Comparison of ENCODE assay signal across 21 cellular contexts in genomic region chr11:57905439-57905838, GRCh38.
A peak's percentile ranks its signal among the peaks of the same experiment; 100 is the strongest.
DNase-seq lines count a peak whose midpoint lies in the region; ATAC-seq, FAIRE-seq and TF ChIP-seq lines count a peak whose summit lies in the region.
"Had no signal": no experiment of that assay in that cellular context is flagged by ENCODE, and none has a peak within 500 bp of the region (broad histone marks: within the 10 kb centered on the region; RNA-seq: fewer than 3 reads in every experiment).

No MANE protein-coding gene starts in this region.

- no peak for TF ChIP-seq CTCF in HEK293 (tag by site-specific recombination; IDR thresholded peaks at IDR 0.05)
- no peak for TF ChIP-seq CTCF in mammary epithelial cell (conservative IDR thresholded peaks at IDR 0.05 in 1 of 2, IDR thresholded peaks at IDR 0.05 in 1 of 2; ENCODE audit: extremely low read depth in 1 of 2, insufficient read depth in 1 of 2, low read depth in 1 of 2, low read length in 2 of 2)
- TF ChIP-seq CTCF in esophagus squamous epithelium (IDR thresholded peaks at IDR 0.05) = no peak
- no peak for TF ChIP-seq CTCF in GM23338 (conservative IDR thresholded peaks at IDR 0.05; ENCODE audit: low read depth in 2 of 2)
- no peak for TF ChIP-seq CTCF in A673 (conservative IDR thresholded peaks at IDR 0.05; ENCODE audit: low read depth, low read length)
- TF ChIP-seq CTCF in right atrium auricular region (IDR thresholded peaks at IDR 0.05) = no peak

- H3K27me3 Mint-ChIP-seq in GM23338 (ENCODE audit: insufficient read depth, low read depth, poor library complexity) = peaks cover 10% of the 10 kb centered on the region

- H3K27me3 ChIP-seq in mammary epithelial cell (ENCODE audit: insufficient read depth, low read length) (no peaks in the 10 kb centered on the region), esophagus squamous epithelium (no peaks in the 10 kb centered on the region), small intestine (ENCODE audit: control insufficient read depth in 2 of 2, insufficient read depth in 2 of 2, low read length in 2 of 2) (no peaks in the 10 kb centered on the region), GM23338 (ENCODE audit: insufficient read depth) (no peaks in the 10 kb centered on the region), A673 (replicated peaks; ENCODE audit: insufficient read depth, low read depth, low read length, poor library complexity) (no peaks in the 10 kb centered on the region), right atrium auricular region (no peaks in the 10 kb centered on the region)
- H3K27me3 ChIP-seq: Peyer's patch, SJCRH30 had no signal

- in situ Hi-C loops in mammary epithelial cell (cut with MboI; ENCODE audit: low sequenced_read_pairs in 2 of 2) = no loop called here

- TF ChIP-seq POLR2A in esophagus squamous epithelium (IDR thresholded peaks at IDR 0.05) = no peak

- no peak overlapping the region for H3K4me3 Mint-ChIP-seq in GM23338
- H3K4me3 Mint-ChIP-seq: CD8-positive, alpha-beta T cell had no signal

- H3K9me3 Mint-ChIP-seq in GM23338 = peaks cover 49% of the 10 kb centered on the region
- H3K9me3 Mint-ChIP-seq: CD8-positive, alpha-beta T cell had no signal

- H4K20me1 ChIP-seq in mammary epithelial cell (ENCODE audit: insufficient read depth, low read length) (no peaks in the 10 kb centered on the region), GM23338 (replicated peaks; ENCODE audit: insufficient read depth) (no peaks in the 10 kb centered on the region)

- H3K4me3 ChIP-seq in HEK293 (ENCODE audit: low read depth, low read length) (no peak overlapping the region), mammary epithelial cell (replicated peaks in 1 of 3; ENCODE audit: insufficient read depth in 1 of 3, low read depth in 2 of 3, low read length in 3 of 3) (no peak overlapping the region), esophagus squamous epithelium (no peak overlapping the region), small intestine (ENCODE audit: low read depth in 1 of 2, low read length in 2 of 2) (no peak overlapping the region), GM23338 (no peak overlapping the region), A673 (ENCODE audit: low read depth, low read length, poor library complexity, severe bottlenecking) (no peak overlapping the region), right atrium auricular region (no peak overlapping the region)
- H3K4me3 ChIP-seq: Peyer's patch had no signal

- H3K4me2 ChIP-seq in mammary epithelial cell (ENCODE audit: insufficient read depth, low read depth, low read length) = peak overlapping the region; percentile 72
- no peak overlapping the region for H3K4me2 ChIP-seq in GM23338

- H3K36me3 ChIP-seq in HEK293 (ENCODE audit: control insufficient read depth in 2 of 2, insufficient read depth in 1 of 2, low read length in 2 of 2) (no peaks in the 10 kb centered on the region), mammary epithelial cell (ENCODE audit: insufficient read depth, low read length) (no peaks in the 10 kb centered on the region), esophagus squamous epithelium (no peaks in the 10 kb centered on the region), small intestine (ENCODE audit: control insufficient read depth in 2 of 2, insufficient read depth in 2 of 2, low read length in 2 of 2) (no peaks in the 10 kb centered on the region), GM23338 (ENCODE audit: insufficient read depth) (peaks cover 4% of the 10 kb centered on the region; the same call in 1 of the 2 replicates), A673 (ENCODE audit: insufficient read depth, low read length, poor library complexity, severe bottlenecking) (no peaks in the 10 kb centered on the region), right atrium auricular region (no peaks in the 10 kb centered on the region)
- H3K36me3 ChIP-seq: Peyer's patch, SJCRH30 had no signal

- CTCF ChIA-PET in HEK293 (lab: Yijun Ruan, JAX) (interaction anchor here (0.6 kb wide), 1 partner anchor 1280 kb away, joined by 3 read pairs; no protein-coding TSS in a partner anchor), mammary epithelial cell (lab: Charles Lee; ENCODE audit: low non-redundant PET) (no interaction called here), A673 (lab: Charles Lee) (no interaction called here)

- POLR2A ChIA-PET in HEK293 (lab: Yijun Ruan, JAX) (no interaction called here), A673 (lab: Charles Lee; ENCODE audit: low non-redundant PET) (interaction anchor here (0.5 kb wide), 1 partner anchor 626 kb away, joined by 3 read pairs; no protein-coding TSS in a partner anchor)

- 54% methylated on average over 2 of the region's 2 CpGs for WGBS in mammary epithelial cell (ENCODE audit: low coverage, missing lambda C conversion rate)
- 33 to 34% methylated on average over 2 of the region's 2 CpGs for WGBS in esophagus squamous epithelium, 2 donors
- 77 to 81% (median 81%) methylated on average over 2 of the region's 2 CpGs for WGBS in small intestine, 3 donors

- H3K4me1 ChIP-seq in HEK293 (ENCODE audit: control insufficient read depth, insufficient read depth, low read length) (no peaks in the 10 kb centered on the region), mammary epithelial cell (ENCODE audit: insufficient read depth, low read length) (peaks cover 52% of the 10 kb centered on the region), esophagus squamous epithelium (peaks cover 13 to 74% (median 18%) of the 10 kb centered on the region in 3 donors), small intestine (ENCODE audit: control insufficient read depth in 2 of 2, insufficient read depth in 1 of 2, low read depth in 1 of 2, low read length in 1 of 2) (peaks cover 0 to 3% of the 10 kb centered on the region in 2 donors), GM23338 (ENCODE audit: insufficient read depth) (peaks cover 9% of the 10 kb centered on the region; the same call in 1 of the 2 replicates), A673 (ENCODE audit: insufficient read depth, low read length, poor library complexity, severe bottlenecking) (no peaks in the 10 kb centered on the region), right atrium auricular region (no peaks in the 10 kb centered on the region)

- H2AFZ ChIP-seq in mammary epithelial cell (ENCODE audit: low read depth, low read length) (peak overlapping the region; percentile 3), GM23338 (no peak overlapping the region)

- intact Hi-C loops in mammary epithelial cell (cut with micrococcal nuclease) (no loop called here), esophagus squamous epithelium (cut with DNase I) (no loop called here), A673 (cut with micrococcal nuclease; ENCODE audit: unreplicated experiment) (no loop called here)

- peaks cover 25% of the 10 kb centered on the region; the same call in 2 of the 3 replicates for H3K36me3 Mint-ChIP-seq in GM23338 (ENCODE audit: low read depth)
- H3K36me3 Mint-ChIP-seq: CD8-positive, alpha-beta T cell had no signal

- dilution Hi-C loops in mammary epithelial cell (cut with HindIII; ENCODE audit: low sequenced_read_pairs) = no loop called here

- H3K27ac Mint-ChIP-seq in GM23338 = no peak overlapping the region
- H3K27ac Mint-ChIP-seq: CD8-positive, alpha-beta T cell had no signal

- H3K9me3 ChIP-seq in HEK293 (ENCODE audit: control insufficient read depth, insufficient read depth, low read depth, low read length) (no peaks in the 10 kb centered on the region), mammary epithelial cell (replicated peaks; ENCODE audit: insufficient read depth, low read length) (no peaks in the 10 kb centered on the region), esophagus squamous epithelium (no peaks in the 10 kb centered on the region), small intestine (ENCODE audit: control insufficient read depth, low read depth) (no peaks in the 10 kb centered on the region), A673 (ENCODE audit: low read depth, low read length, poor library complexity, severe bottlenecking) (no peaks in the 10 kb centered on the region), right atrium auricular region (no peaks in the 10 kb centered on the region)
- H3K9me3 ChIP-seq: Peyer's patch had no signal

- FAIRE-seq in small intestine (lab: Jason Lieb, UNC) = no peak

- peaks cover 11% of the 10 kb centered on the region for H3K4me1 Mint-ChIP-seq in GM23338

- H3K9me2 ChIP-seq in GM23338 (ENCODE audit: insufficient read depth) = 0 out of 2 replicates have a peak, but pooled peaks cover 4% of the 10 kb centered on the region

- H3K79me2 ChIP-seq in mammary epithelial cell (ENCODE audit: insufficient read depth, low read length) (no peaks in the 10 kb centered on the region), GM23338 (replicated peaks; ENCODE audit: insufficient read depth) (no peaks in the 10 kb centered on the region)

- no peaks in the 10 kb centered on the region for H3F3A ChIP-seq in GM23338 (replicated peaks; ENCODE audit: low read depth)

- no peak for ATAC-seq in HG03342 (IDR thresholded peaks at IDR 0.05; ENCODE audit: unreplicated experiment)
- ATAC-seq in GM23338 = no peak
- ATAC-seq: CD8-positive, alpha-beta T cell had no signal

- BruUV-seq in mammary epithelial cell (replicated peaks; lab: Mats Ljungman, UMichigan) (no TSS peak), A673 (replicated peaks; lab: Mats Ljungman, UMichigan) (no TSS peak)

- DNase-seq in mammary epithelial cell (peak; percentile 68), esophagus squamous epithelium (lab: John Stamatoyannopoulos, UW) (no peak), small intestine (peak; percentile 56), GM23338 (ENCODE audit: low spot score) (no peak), A673 (ENCODE audit: low spot score) (no peak), right atrium auricular region (ENCODE audit: low spot score) (no peak)
- DNase-seq: 8988T; AML-193; C1 segment of cervical spinal cord; CD8-positive, alpha-beta T cell; DMS153; NCI-H1092 treated with DMSO at 0.1 percent for 48 hours; NCI-H1436 treated with DMSO at 0.1 percent for 48 hours; NCI-H1930; NCI-H2227 treated with DMSO at 0.1 percent for 48 hours; NCI-H524; NCI-H82; SJCRH30 had no signal

- H3K27ac ChIP-seq in HEK293 (ENCODE audit: extremely low read depth, low read depth, low read length) = no peak overlapping the region
- H3K27ac ChIP-seq in mammary epithelial cell (ENCODE audit: insufficient read depth, low read depth, low read length) = peak overlapping the region; percentile 89
- H3K27ac ChIP-seq in esophagus squamous epithelium = peak overlapping the region; percentile 18 to 92 (median 82)
- no peak overlapping the region for H3K27ac ChIP-seq in small intestine (ENCODE audit: low read depth in 1 of 2, low read length in 1 of 2)
- H3K27ac ChIP-seq in GM23338 (ENCODE audit: low read depth) = no peak overlapping the region
- no peak overlapping the region for H3K27ac ChIP-seq in A673 (ENCODE audit: low read depth, low read length, poor library complexity, severe bottlenecking)
- H3K27ac ChIP-seq in right atrium auricular region = no peak overlapping the region
- H3K27ac ChIP-seq: Peyer's patch had no signal

- no peak overlapping the region for H3K9ac ChIP-seq in mammary epithelial cell (ENCODE audit: insufficient read depth, low read length)

TF ChIP-seq in HEK293, 187 proteins besides CTCF, POLR2A, EP300 and RAD21 (continues in another document):
- TF ChIP-seq ZNF10 (tag by site-specific recombination; IDR thresholded peaks at IDR 0.05) (no peak), SETDB1 (IDR thresholded peaks at IDR 0.05; ENCODE audit: insufficient read length, low read length) (peak; percentile 43)

TF ChIP-seq in GM23338, 12 proteins besides CTCF, POLR2A, EP300 and RAD21 (continues in another document):
- no peak for TF ChIP-seq EZH2 (IDR thresholded peaks at IDR 0.05; ENCODE audit: low read depth, unreplicated experiment)
- no peak for TF ChIP-seq ZNF114 (CRISPR knock-in tag; IDR thresholded peaks at IDR 0.05)
- no peak for TF ChIP-seq STAT1 (IDR thresholded peaks at IDR 0.05; ENCODE audit: unreplicated experiment)

Comparison
In these comparisons a context has a peak if more than half of its experiments do, and no peak if none do; other contexts are left out.
1. H3K27ac ChIP-seq: peak in mammary epithelial cell (single experiment) and esophagus squamous epithelium (4 of 4); none in HEK293 (single experiment), small intestine (0 of 2), GM23338 (single experiment), A673 (single experiment) and right atrium auricular region (0 of 2).
2. DNase-seq: peak in mammary epithelial cell (single experiment) and small intestine (single experiment); none in esophagus squamous epithelium (single experiment), GM23338 (single experiment), A673 (single experiment) and right atrium auricular region (single experiment).